8 cellular contexts compared by ENCODE assay signal in genomic region chr1:29122987-29123870, GRCh38. TPM values are rescaled to one million over a fixed set of nuclear protein-coding genes. Genes with fewer than 3 reads are reported as not detected.
DNase-seq lines count a peak whose midpoint lies in the region; ATAC-seq and TF ChIP-seq lines count a peak whose summit lies in the region.

No MANE protein-coding gene starts in this region.

- no peaks in the 10 kb centered on the region for H3F3A ChIP-seq in PC-3 (ENCODE audit: low read length, unreplicated experiment)

- peak; percentile 64 for DNase-seq in COLO668 (lab: John Stamatoyannopoulos, UW; ENCODE audit: unreplicated experiment)
- no peak for DNase-seq in PC-3
- DNase-seq in coronary artery (ENCODE audit: low spot score), result peak; percentile 79
- DNase-seq in memory B cell (ENCODE audit: low spot score in 2 of 2), result peak; percentile 26 to 55
- DNase-seq in upper lobe of right lung, result no peak
- no peak for DNase-seq in SW480 (ENCODE audit: low spot score)
- no peak for DNase-seq in GOT3 (lab: John Stamatoyannopoulos, UW)

- H3K4me1 ChIP-seq in PC-3 (ENCODE audit: insufficient read depth, low read length), result peaks cover 18% of the 10 kb centered on the region
- peaks cover 18% of the 10 kb centered on the region for H3K4me1 ChIP-seq in upper lobe of right lung

- H3K27ac ChIP-seq in PC-3 (ENCODE audit: low read length), result peak overlapping the region; percentile 43; the same call in 1 of the 2 replicates
- H3K27ac ChIP-seq in coronary artery, result peak overlapping the region; percentile 95 to 99
- H3K27ac ChIP-seq in upper lobe of right lung, result peak overlapping the region; percentile 79

- H3K4me3 ChIP-seq in PC-3 (ENCODE audit: low read length), result peak overlapping the region; percentile 81
- peak overlapping the region; percentile 90 for H3K4me3 ChIP-seq in coronary artery
- peak overlapping the region; percentile 63 for H3K4me3 ChIP-seq in upper lobe of right lung

- intact Hi-C loops in PC-3 (cut with micrococcal nuclease) (loop anchor here (5.0 kb wide), 1 partner anchor 59 kb away; the partner anchor contains the start of gene SRSF4), upper lobe of right lung (cut with DNase I) (no loop called here)

- BruUV-seq in PC-3 (replicated peaks; lab: Mats Ljungman, UMichigan), result TSS peak; percentile 29

- peaks cover 10% of the 10 kb centered on the region for H3K27me3 Mint-ChIP-seq in memory B cell

- peak overlapping the region; percentile 92 for H3K4me2 ChIP-seq in PC-3 (ENCODE audit: low read length)

- H3K27me3 ChIP-seq in PC-3 (ENCODE audit: low read length), result no peaks in the 10 kb centered on the region
- peaks cover 16% of the 10 kb centered on the region for H3K27me3 ChIP-seq in upper lobe of right lung

- H3K27ac Mint-ChIP-seq in memory B cell, result no peak overlapping the region

- peaks cover 10% of the 10 kb centered on the region for H3K36me3 Mint-ChIP-seq in memory B cell

- peak overlapping the region; percentile 90 for H2AFZ ChIP-seq in PC-3 (ENCODE audit: low read length)

- H3K4me1 Mint-ChIP-seq in memory B cell, result peaks cover 15% of the 10 kb centered on the region

- no peaks in the 10 kb centered on the region for H3K9me2 ChIP-seq in PC-3 (replicated peaks; ENCODE audit: low read length)

- ATAC-seq in PC-3, result no peak
- no peak for ATAC-seq in memory B cell (ENCODE audit: low read depth)
- peak; percentile 1 for ATAC-seq in upper lobe of right lung
- no peak for ATAC-seq in HG03025 (IDR thresholded peaks at IDR 0.05; ENCODE audit: low FRiP score, unreplicated experiment)

- no peaks in the 10 kb centered on the region for H4K20me1 ChIP-seq in PC-3 (ENCODE audit: low read length)

- H3K36me3 ChIP-seq in PC-3 (ENCODE audit: low read depth, low read length), result no peaks in the 10 kb centered on the region
- H3K36me3 ChIP-seq in upper lobe of right lung, result peaks cover 1% of the 10 kb centered on the region

- no peaks in the 10 kb centered on the region for H3K79me2 ChIP-seq in PC-3 (ENCODE audit: low read length)

- POLR2A ChIA-PET in PC-3 (lab: Charles Lee; ENCODE audit: unreplicated experiment), result no interaction called here

- TF ChIP-seq CTCF in PC-3 (conservative IDR thresholded peaks at IDR 0.05; ENCODE audit: low read depth, low read length), result no peak
- TF ChIP-seq CTCF in coronary artery (IDR thresholded peaks at IDR 0.05), result no peak
- no peak for TF ChIP-seq CTCF in upper lobe of right lung (IDR thresholded peaks at IDR 0.05)

- H3K9ac ChIP-seq in PC-3 (ENCODE audit: low read length), result peak overlapping the region; percentile 83

- no peaks in the 10 kb centered on the region for H3K9me3 Mint-ChIP-seq in memory B cell

- H3K4me3 Mint-ChIP-seq in memory B cell, result peak overlapping the region; percentile 84

- CTCF ChIA-PET in PC-3 (lab: Charles Lee), result no interaction called here

- H3K9me3 ChIP-seq in PC-3 (ENCODE audit: low read length), result no peaks in the 10 kb centered on the region
- H3K9me3 ChIP-seq in upper lobe of right lung, result no peaks in the 10 kb centered on the region

RNA-seq across cellular contexts. Expression of gene TMEM200B, which starts 0.5 kb away (rescaled TPM):
- total RNA-seq in PC-3 (2014; rRNA removed) (9.0 and 9.3 TPM in 2 replicates), upper lobe of right lung (8.7 TPM)

RNA-seq across cellular contexts. Expression of gene SRSF4, which starts 58.5 kb away (rescaled TPM):
- total RNA-seq in PC-3 (2014; rRNA removed) (62.0 and 78.2 TPM in 2 replicates), upper lobe of right lung (89.0 TPM)

Comparison
In these comparisons a context has a peak if more than half of its experiments do, and no peak if none do; other contexts are left out.
1. DNase-seq: peak in COLO668 (single experiment), coronary artery (single experiment) and memory B cell (2 of 2); none in PC-3 (single experiment), upper lobe of right lung (single experiment), SW480 (single experiment) and GOT3 (single experiment).
2. H3K27ac ChIP-seq: peak in every context shown above with its lines; median percentile 97 in coronary artery; 79 in upper lobe of right lung; 43 in PC-3.
3. Peak in every context shown above with its lines, with median percentiles within 50 percentile points of each other: H3K4me3 ChIP-seq.